ENCODE assay signal across 4 cellular contexts in genomic region chr1:76822961-76823360, GRCh38. TPM values are rescaled to one million over a fixed set of nuclear protein-coding genes. Genes with fewer than 3 reads are reported as not detected.
"Had no signal": no experiment of that assay in that cellular context is flagged by ENCODE, and none has a peak within 500 bp of the region (broad histone marks: within the 10 kb centered on the region; RNA-seq: fewer than 3 reads in every experiment).

No MANE protein-coding gene starts in this region.

RNA-seq across cellular contexts. Expression of gene ST6GALNAC5, which starts 44.3 kb away (rescaled TPM):
- total RNA-seq: dermis blood vessel endothelial cell, dermis microvascular lymphatic vessel endothelial cell, endothelial cell of umbilical vein, glomerular endothelial cell had no signal
- polyA plus RNA-seq: endothelial cell of umbilical vein had no signal
